ENCODE assay signal across 1 cellular context in genomic region chr12:2347844-2348476, GRCh38.
TF ChIP-seq lines count a peak whose summit lies in the region.

No MANE protein-coding gene starts in this region.

TF ChIP-seq in SK-N-SH, 30 proteins besides CTCF, POLR2A, EP300 and RAD21 (continued from another document):
- TF ChIP-seq ZBTB33 (IDR thresholded peaks at IDR 0.05; ENCODE audit: borderline replicate concordance, low read depth) (no peak), USF2 (IDR thresholded peaks at IDR 0.05; ENCODE audit: borderline replicate concordance, low read depth, low read length) (no peak)
